Comparison of ENCODE assay signal across 13 cellular contexts in the genomic region with DNA sequence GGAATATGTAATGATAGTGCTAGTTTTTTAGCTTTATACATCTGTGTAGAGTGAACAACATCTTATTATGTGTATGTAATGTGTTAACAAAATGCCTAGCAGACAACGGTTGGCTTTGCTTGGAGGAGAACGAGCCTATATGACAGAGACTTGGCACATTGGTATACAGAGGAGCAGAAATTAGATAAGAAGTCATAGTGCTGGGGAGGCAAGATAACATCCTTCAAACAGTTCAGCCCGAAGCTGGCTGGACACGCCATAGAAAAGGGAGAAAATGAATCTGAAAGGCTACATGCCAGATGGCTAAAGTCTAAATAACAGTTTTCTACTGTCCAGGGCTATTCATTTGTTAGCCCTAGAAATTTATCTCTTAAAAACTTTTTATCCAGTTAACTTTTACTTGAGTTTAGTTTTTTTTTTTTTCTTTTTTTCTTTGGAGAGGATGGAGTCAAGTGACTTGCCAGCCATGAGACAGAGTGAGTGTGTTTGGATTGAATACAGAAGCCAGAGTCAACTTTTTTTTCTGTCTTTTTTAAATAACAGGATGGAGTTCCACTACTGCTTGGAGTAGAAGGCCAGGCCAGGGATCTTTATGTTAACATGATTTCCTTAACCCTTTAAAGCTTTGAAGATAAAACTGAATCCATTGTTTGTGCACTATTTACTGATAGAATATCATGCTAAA.
A peak's percentile ranks its signal among the peaks of the same experiment; 100 is the strongest.
DNase-seq lines count a peak whose midpoint lies in the region; ATAC-seq and TF ChIP-seq lines count a peak whose summit lies in the region.
"Had no signal": no experiment of that assay in that cellular context is flagged by ENCODE, and none has a peak within 500 bp of the region (broad histone marks: within the 10 kb centered on the region; RNA-seq: fewer than 3 reads in every experiment).

No MANE protein-coding gene starts in this region.

- no peak overlapping the region for H3K14ac ChIP-seq in mesenchymal stem cell (ENCODE audit: low read length in 2 of 2)

- no peak overlapping the region for H2AK5ac ChIP-seq in mesenchymal stem cell (ENCODE audit: low read length, severe bottlenecking)

- H4K91ac ChIP-seq in mesenchymal stem cell (ENCODE audit: low read length): no peak overlapping the region

- H3K4me3 ChIP-seq in esophagus squamous epithelium (no peak overlapping the region), mesenchymal stem cell (ENCODE audit: insufficient read depth in 1 of 2, low read depth in 1 of 2, low read length in 2 of 2) (no peak overlapping the region), stomach smooth muscle (ENCODE audit: low read length in 2 of 2) (peak overlapping the region in 1 of 2 donors; percentile 4)
- H3K4me3 ChIP-seq: GM12878 had no signal

- H3K9me3 ChIP-seq in esophagus squamous epithelium (no peaks in the 10 kb centered on the region), mesenchymal stem cell (ENCODE audit: control insufficient read depth, low read length) (no peaks in the 10 kb centered on the region), stomach smooth muscle (ENCODE audit: control insufficient read depth in 2 of 2, low read length in 2 of 2) (no peaks in the 10 kb centered on the region)

- H3K9ac ChIP-seq in mesenchymal stem cell (ENCODE audit: low read length): peak overlapping the region; percentile 28
- no peak overlapping the region for H3K9ac ChIP-seq in stomach smooth muscle (ENCODE audit: low read length in 2 of 2)

- no peak overlapping the region for H3K23ac ChIP-seq in mesenchymal stem cell (ENCODE audit: low read length in 2 of 2)

- H3K79me1 ChIP-seq in mesenchymal stem cell (replicated peaks; ENCODE audit: low read length, poor library complexity, severe bottlenecking): no peaks in the 10 kb centered on the region

- WGBS in esophagus squamous epithelium, 2 donors: 59 to 73% methylated on average over 4 of the region's 4 CpGs
- WGBS in mesenchymal stem cell: 98% methylated on average over 2 of the region's 4 CpGs

- no peak overlapping the region for H2BK120ac ChIP-seq in mesenchymal stem cell (ENCODE audit: low read depth, low read length)

- no peak overlapping the region for H2BK15ac ChIP-seq in mesenchymal stem cell (ENCODE audit: low read depth, poor library complexity, severe bottlenecking)

- H3K4me1 ChIP-seq in esophagus squamous epithelium: peaks cover 0 to 49% (median 22%) of the 10 kb centered on the region in 3 donors
- peaks cover 2% of the 10 kb centered on the region for H3K4me1 ChIP-seq in mesenchymal stem cell (ENCODE audit: control insufficient read depth, insufficient read depth, low read depth, low read length)
- H3K4me1 ChIP-seq in stomach smooth muscle (ENCODE audit: control insufficient read depth, insufficient read depth, low read length): peaks cover 21% of the 10 kb centered on the region

- H3K27me3 ChIP-seq in esophagus squamous epithelium (no peaks in the 10 kb centered on the region), mesenchymal stem cell (ENCODE audit: control insufficient read depth in 1 of 2, insufficient read depth in 1 of 2, low read length in 2 of 2) (no peaks in the 10 kb centered on the region), stomach smooth muscle (ENCODE audit: control insufficient read depth in 1 of 2, insufficient read depth in 2 of 2, low read length in 2 of 2) (no peaks in the 10 kb centered on the region)

- no peak overlapping the region for H2AFZ ChIP-seq in mesenchymal stem cell (ENCODE audit: low read depth, low read length)

- intact Hi-C loops in esophagus squamous epithelium (cut with DNase I): no loop called here

- no peak for TF ChIP-seq POLR2A in esophagus squamous epithelium (IDR thresholded peaks at IDR 0.05)

- peak overlapping the region in 1 of 2 experiments; percentile 59 for H2BK12ac ChIP-seq in mesenchymal stem cell (ENCODE audit: low read length in 2 of 2)

- peak overlapping the region in 1 of 2 experiments; percentile 5 for H3K18ac ChIP-seq in mesenchymal stem cell (ENCODE audit: low read depth in 1 of 2, low read length in 2 of 2)

- DNase-seq in OCI-M1 (lab: John Stamatoyannopoulos, UW) (peak; percentile 86), esophagus squamous epithelium (lab: John Stamatoyannopoulos, UW) (no peak), mesenchymal stem cell (no peak), COR-L47 (lab: John Stamatoyannopoulos, UW) (no peak), DMS53 treated with DMSO at 0.1 percent for 48 hours (lab: John Stamatoyannopoulos, UW; ENCODE audit: unreplicated experiment) (no peak), NCI-H1436 (lab: John Stamatoyannopoulos, UW) (no peak)
- DNase-seq: activated CD4-positive, alpha-beta T cell treated with anti-CD3 and anti-CD28 coated beads, Interleukin-2, amount 50 U/mL, for 4 hours; activated naive CD4-positive, alpha-beta T cell; GOT3; naive B cell had no signal

- H3K36me3 ChIP-seq in esophagus squamous epithelium (no peaks in the 10 kb centered on the region), mesenchymal stem cell (ENCODE audit: control insufficient read depth in 1 of 2, insufficient read depth in 2 of 2, low read depth in 1 of 2, low read length in 2 of 2) (no peaks in the 10 kb centered on the region), stomach smooth muscle (ENCODE audit: control insufficient read depth in 2 of 2, insufficient read depth in 2 of 2, low read length in 2 of 2) (no peaks in the 10 kb centered on the region)

- ATAC-seq in HG02981 (IDR thresholded peaks at IDR 0.05; ENCODE audit: unreplicated experiment): no peak
- ATAC-seq: GM12878 had no signal

- H3K27ac ChIP-seq in esophagus squamous epithelium (peak overlapping the region in 3 of 4 donors; percentile 51 to 77 (median 75)), mesenchymal stem cell (ENCODE audit: low read length, poor library complexity, severe bottlenecking) (no peak overlapping the region), stomach smooth muscle (ENCODE audit: low read length) (peak overlapping the region; percentile 53)

- H3K4ac ChIP-seq in mesenchymal stem cell (ENCODE audit: low read depth in 1 of 2, low read length in 2 of 2): peak overlapping the region in 1 of 2 experiments; percentile 54

- no peak for TF ChIP-seq CTCF in esophagus squamous epithelium (IDR thresholded peaks at IDR 0.05)

- no peak overlapping the region for H3K4me2 ChIP-seq in mesenchymal stem cell (ENCODE audit: low read length, poor library complexity, severe bottlenecking)

- H4K8ac ChIP-seq in mesenchymal stem cell (ENCODE audit: low read length): no peak overlapping the region

- H2BK5ac ChIP-seq in mesenchymal stem cell (ENCODE audit: low read depth, low read length, poor library complexity, severe bottlenecking): no peak overlapping the region
